35 cellular contexts compared by ENCODE assay signal in genomic region chr7:36017111-36017510, GRCh38.
"Had no signal": no experiment of that assay in that cellular context is flagged by ENCODE, and none has a peak within 500 bp of the region (broad histone marks: within the 10 kb centered on the region; RNA-seq: fewer than 3 reads in every experiment).

No MANE protein-coding gene starts in this region.

- H3K36me3 Mint-ChIP-seq: activated CD4-positive, alpha-beta memory T cell treated with anti-CD3 and anti-CD28 coated beads for 36 hours; activated naive CD8-positive, alpha-beta T cell treated with anti-CD3 and anti-CD28 coated beads for 36 hours; T-cell had no signal

- H3K27me3 Mint-ChIP-seq: activated B cell treated with CpG ODN at 0.5 μM for 24 hours; activated CD4-positive, alpha-beta memory T cell treated with anti-CD3 and anti-CD28 coated beads for 36 hours; activated naive CD8-positive, alpha-beta T cell treated with anti-CD3 and anti-CD28 coated beads for 36 hours; activated T-helper 17 cell treated with anti-CD3 and anti-CD28 coated beads, Interleukin-2, amount 50 U/mL, for 72 hours; T-cell had no signal

- H3K27ac Mint-ChIP-seq: activated B cell treated with CpG ODN at 0.5 μM for 24 hours; activated CD4-positive, alpha-beta memory T cell treated with anti-CD3 and anti-CD28 coated beads for 36 hours; activated naive CD8-positive, alpha-beta T cell treated with anti-CD3 and anti-CD28 coated beads for 36 hours; activated T-cell treated with anti-CD3 and anti-CD28 coated beads, Interleukin-2, amount 50 U/mL, for 72 hours; activated T-helper 17 cell treated with anti-CD3 and anti-CD28 coated beads, Interleukin-2, amount 50 U/mL, for 72 hours; T-cell had no signal

- H3K4me1 Mint-ChIP-seq: activated B cell treated with CpG ODN at 0.5 μM for 24 hours; activated naive CD8-positive, alpha-beta T cell treated with anti-CD3 and anti-CD28 coated beads for 36 hours; activated T-helper 17 cell treated with anti-CD3 and anti-CD28 coated beads, Interleukin-2, amount 50 U/mL, for 72 hours; central memory CD8-positive, alpha-beta T cell; T-cell had no signal

- ATAC-seq: activated T-cell treated with anti-CD3 and anti-CD28 coated beads, Interleukin-2, amount 50 U/mL, for 72 hours; activated T-helper 17 cell treated with anti-CD3 and anti-CD28 coated beads, Interleukin-2, amount 50 U/mL, for 72 hours; PC-3; Right ventricle myocardium inferior; SK-N-SH treated with all-trans-retinoic acid at 6 μM for 48 hours; T-cell had no signal

- FAIRE-seq: RCC 7860 had no signal

- H3K27ac ChIP-seq: cardiac muscle cell, RWPE1, VCaP had no signal

- H3K36me3 ChIP-seq: cardiac muscle cell, MG63 had no signal

- H3K27me3 ChIP-seq: cardiac muscle cell, MG63 had no signal

- H3K4me3 Mint-ChIP-seq: activated B cell treated with CpG ODN at 0.5 μM for 24 hours; activated CD4-positive, alpha-beta memory T cell treated with anti-CD3 and anti-CD28 coated beads for 36 hours; activated naive CD8-positive, alpha-beta T cell treated with anti-CD3 and anti-CD28 coated beads for 36 hours; activated T-cell treated with anti-CD3 and anti-CD28 coated beads, Interleukin-2, amount 50 U/mL, for 72 hours; activated T-helper 17 cell treated with anti-CD3 and anti-CD28 coated beads, Interleukin-2, amount 50 U/mL, for 72 hours; central memory CD8-positive, alpha-beta T cell; T-cell had no signal

- H3K9me3 ChIP-seq: MG63 had no signal

- DNase-seq: activated B cell treated with CpG ODN at 0.5 μM for 24 hours; activated CD4-positive, alpha-beta memory T cell treated with anti-CD3 and anti-CD28 coated beads for 36 hours; activated CD4-positive, alpha-beta T cell treated with anti-CD3 and anti-CD28 coated beads for 4 hours; activated CD4-positive, alpha-beta T cell treated with anti-CD3 and anti-CD28 coated beads, Interleukin-2, amount 50 U/mL, for 1 hour; activated CD4-positive, CD25-positive, alpha-beta regulatory T cell treated with anti-CD3 and anti-CD28 coated beads, Interleukin-2, amount 50 U/mL, for 72 hours; activated effector memory CD4-positive, alpha-beta T cell treated with anti-CD3 and anti-CD28 coated beads, Interleukin-2, amount 50 U/mL, for 16 hours; activated naive CD4-positive, alpha-beta T cell; activated naive CD4-positive, alpha-beta T cell treated with anti-CD3 and anti-CD28 coated beads, Interleukin-2, amount 50 U/mL, for 16 hours; activated naive CD8-positive, alpha-beta T cell treated with anti-CD3 and anti-CD28 coated beads for 36 hours; activated T-cell treated with anti-CD3 and anti-CD28 coated beads, Interleukin-2, amount 50 U/mL, for 1 hour; activated T-cell treated with anti-CD3 and anti-CD28 coated beads, Interleukin-2, amount 50 U/mL, for 72 hours; amniotic stem cell; aorta; Kasumi-1; MG63; NCI-H1092; NCI-H1436 treated with DMSO at 0.1 percent for 48 hours; NCI-H1694 treated with DMSO at 0.1 percent for 48 hours; NCI-H2029; NCI-H345; NCI-H524 treated with DMSO at 0.1 percent for 48 hours; NK-92 treated with Interleukin-12 subunit alpha and Interleukin-12 subunit beta, amount 100 ng/mL, for 24 hours; PC-3; SIG-M5; T-cell; T-helper 2 cell; T-helper 9 cell had no signal

- H3K4me3 ChIP-seq: cardiac muscle cell, MG63 had no signal

- H3K9me3 Mint-ChIP-seq: activated CD4-positive, alpha-beta memory T cell treated with anti-CD3 and anti-CD28 coated beads for 36 hours; activated naive CD8-positive, alpha-beta T cell treated with anti-CD3 and anti-CD28 coated beads for 36 hours; activated T-cell treated with anti-CD3 and anti-CD28 coated beads, Interleukin-2, amount 50 U/mL, for 72 hours; activated T-helper 17 cell treated with anti-CD3 and anti-CD28 coated beads, Interleukin-2, amount 50 U/mL, for 72 hours; central memory CD8-positive, alpha-beta T cell; T-cell had no signal
